6 cellular contexts compared by ENCODE assay signal in the genomic region with DNA sequence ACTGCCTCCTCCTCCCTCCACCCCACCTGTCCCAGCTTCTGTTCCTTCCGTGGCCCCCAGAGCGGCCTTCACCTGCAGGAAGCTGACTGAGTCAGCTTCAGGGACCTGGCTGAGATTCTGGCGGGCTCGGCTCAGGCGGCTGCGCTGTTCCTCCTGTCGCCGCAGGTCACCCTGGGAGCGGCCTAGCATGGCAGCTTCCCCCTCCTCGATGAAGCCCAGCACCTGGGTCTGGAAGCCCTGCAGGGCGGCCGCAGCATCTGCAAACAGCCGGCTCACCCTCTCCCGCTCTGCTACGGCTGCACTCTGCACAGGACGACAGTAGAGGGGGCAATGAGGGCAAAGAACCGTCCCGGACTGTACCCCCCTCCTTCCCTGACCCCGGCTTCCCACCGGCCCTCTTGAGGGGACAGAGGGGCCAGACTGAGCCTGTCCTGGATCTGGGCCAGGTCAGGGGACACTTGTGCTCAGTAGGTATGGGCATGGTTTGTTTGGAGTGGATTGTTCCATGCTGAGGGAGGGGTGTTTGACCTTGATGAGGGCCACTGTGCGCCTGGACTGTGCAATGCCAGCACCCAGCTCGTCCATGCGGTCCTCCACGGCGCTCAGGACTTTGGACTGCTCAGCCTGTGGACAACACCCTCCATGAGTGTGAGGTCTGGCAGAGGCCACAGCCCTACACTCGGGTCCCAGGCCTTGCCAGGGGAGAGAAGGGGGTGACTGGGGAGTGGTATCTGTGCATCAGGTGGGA. TPM values are rescaled to one million over a fixed set of nuclear protein-coding genes. Genes with fewer than 3 reads are reported as not detected.
DNase-seq lines count a peak whose midpoint lies in the region; ATAC-seq and TF ChIP-seq lines count a peak whose summit lies in the region.

No MANE protein-coding gene starts in this region.

- H3K4me3 ChIP-seq in esophagus muscularis mucosa: peak overlapping the region; percentile 80 to 95 (median 86)

- peak overlapping the region; percentile 97 to 99 (median 98) for H3K27ac ChIP-seq in esophagus muscularis mucosa (replicated peaks in 1 of 4)

- peak; percentile 51 for ATAC-seq in GM19351 (IDR thresholded peaks at IDR 0.05; ENCODE audit: unreplicated experiment)
- peak; percentile 53 to 55 for ATAC-seq in activated CD4-positive, CD25-positive, alpha-beta regulatory T cell treated with anti-CD3 and anti-CD28 coated beads, Interleukin-2, amount 50 U/mL, for 24 hours

- TF ChIP-seq CTCF in esophagus muscularis mucosa (IDR thresholded peaks at IDR 0.05): peak in 2 of 3 experiments; percentile 2 to 20

- no peak for TF ChIP-seq EP300 in esophagus muscularis mucosa (IDR thresholded peaks at IDR 0.05)

- WGBS in esophagus muscularis mucosa: 24% methylated on average over 12 of the region's 26 CpGs

- no peaks in the 10 kb centered on the region for H3K9me3 ChIP-seq in esophagus muscularis mucosa

- DNase-seq in esophagus muscularis mucosa (ENCODE audit: extremely low spot score) (no peak), COLO829 (ENCODE audit: low spot score) (no peak), D341Med (ENCODE audit: low spot score) (no peak)
- DNase-seq in stimulated activated CD4-positive, alpha-beta T cell treated with anti-CD3 and anti-CD28 coated beads, Interleukin-1b, Interleukin-23, amount 100 ng/mL, for 4 hours (ENCODE audit: low read depth in 2 of 2): peak; percentile 48 to 53

- no peaks in the 10 kb centered on the region for H3K27me3 ChIP-seq in esophagus muscularis mucosa

- H3K4me1 ChIP-seq in esophagus muscularis mucosa: peaks cover 63 to 70% (median 64%) of the 10 kb centered on the region in 4 donors

- TF ChIP-seq POLR2A in esophagus muscularis mucosa (IDR thresholded peaks at IDR 0.05; ENCODE audit: low read depth): peak; percentile 1

- H3K36me3 ChIP-seq in esophagus muscularis mucosa: peaks cover 10 to 28% (median 23%) of the 10 kb centered on the region in 4 donors

- intact Hi-C loops in esophagus muscularis mucosa (cut with DNase I): loop anchor here (1.0 to 5.0 kb wide), 2 partner anchors 19 to 99 kb away; a partner anchor contains a TSS

RNA-seq across cellular contexts. Expression of gene TRIM47, which starts 2.0 kb away (rescaled TPM):
- 100 to 1,000 TPM in 1 of 4 donors, 10 to 100 TPM in 3; 67.8 to 147 (median 81.9) TPM for total RNA-seq in esophagus muscularis mucosa

RNA-seq across cellular contexts. Expression of gene TRIM65, which starts 20.4 kb away (rescaled TPM):
- total RNA-seq in esophagus muscularis mucosa: 10 to 100 TPM; 13.3 to 36.4 (median 27.4) TPM

RNA-seq across cellular contexts. Expression of gene WBP2, which starts 21.2 kb away (rescaled TPM):
- total RNA-seq in esophagus muscularis mucosa: 10 to 100 TPM; 48.2 to 95.8 (median 85.2) TPM

RNA-seq across cellular contexts. Expression of gene MRPL38, which starts 28.3 kb away (rescaled TPM):
- total RNA-seq in esophagus muscularis mucosa: 10 to 100 TPM; 32.5 to 61.7 (median 44.1) TPM

RNA-seq across cellular contexts. Expression of gene UNC13D, which starts 32.2 kb away (rescaled TPM):
- 1 to 10 TPM; 5.9 to 10.0 (median 9.0) TPM for total RNA-seq in esophagus muscularis mucosa

Comparison
In these comparisons a context has a peak if more than half of its experiments do, and no peak if none do; other contexts are left out.
1. DNase-seq: peak in stimulated activated CD4-positive, alpha-beta T cell treated with anti-CD3 and anti-CD28 coated beads, Interleukin-1b, Interleukin-23, amount 100 ng/mL, for 4 hours (2 of 2); none in esophagus muscularis mucosa (single experiment), COLO829 (single experiment) and D341Med (single experiment).